In genomic region chr16:52494621-52495020, GRCh38 we compare ENCODE assay signal across 15 cellular contexts. TPM values are rescaled to one million over a fixed set of nuclear protein-coding genes. Genes with fewer than 3 reads are reported as not detected.
"Had no signal": no experiment of that assay in that cellular context is flagged by ENCODE, and none has a peak within 500 bp of the region (broad histone marks: within the 10 kb centered on the region; RNA-seq: fewer than 3 reads in every experiment).

No MANE protein-coding gene starts in this region.

- H3K4me3 ChIP-seq: ascending aorta, esophagus muscularis mucosa, lung, thoracic aorta had no signal

- DNase-seq: activated CD4-positive, alpha-beta T cell treated with anti-CD3 and anti-CD28 coated beads for 48 hours; activated CD8-positive, alpha-beta T cell treated with anti-CD3 and anti-CD28 coated beads, Interleukin-2, amount 10 ng/mL, durations not matched to agents 7 days and 5 days; activated naive CD4-positive, alpha-beta T cell treated with Interleukin-2 at 50 U/mL for 16 hours; activated naive CD8-positive, alpha-beta T cell treated with anti-CD3 and anti-CD28 coated beads, Interleukin-2, amount 50 U/mL, for 24 hours; immature natural killer cell; naive B cell; retina; stimulated activated CD4-positive, alpha-beta T cell treated with anti-CD3 and anti-CD28 coated beads, Interleukin-15, amount 100 ng/mL, for 24 hours; stimulated activated CD4-positive, alpha-beta T cell treated with anti-CD3 and anti-CD28 coated beads, Interleukin-4, amount 100 ng/mL, for 24 hours; stimulated activated naive CD8-positive, alpha-beta T cell treated with anti-CD3 and anti-CD28 coated beads, Interleukin-15, amount 100 ng/mL, for 72 hours had no signal

- H3K27me3 ChIP-seq: ascending aorta had no signal

- H3K9me3 ChIP-seq: ascending aorta, esophagus muscularis mucosa, thoracic aorta had no signal

- H3K36me3 ChIP-seq: ascending aorta, esophagus muscularis mucosa, thoracic aorta had no signal

- H3K27ac ChIP-seq: ascending aorta, esophagus muscularis mucosa, thoracic aorta had no signal

- H3K4me1 ChIP-seq: ascending aorta had no signal

- ATAC-seq: activated CD8-positive, alpha-beta T cell treated with anti-CD3 and anti-CD28 coated beads, Interleukin-2, amount 10 ng/mL, durations not matched to agents 7 days and 5 days; activated naive CD8-positive, alpha-beta T cell treated with anti-CD3 and anti-CD28 coated beads, Interleukin-2, amount 50 U/mL, for 24 hours; stimulated activated naive CD8-positive, alpha-beta T cell treated with anti-CD3 and anti-CD28 coated beads, Interleukin-15, amount 100 ng/mL, for 72 hours had no signal

RNA-seq across cellular contexts. Expression of gene TOX3, which starts 52.3 kb away (rescaled TPM):
- total RNA-seq: activated CD8-positive, alpha-beta T cell treated with anti-CD3 and anti-CD28 coated beads, Interleukin-2, amount 10 ng/mL, durations not matched to agents 7 days and 5 days; ascending aorta; fibroblast of villous mesenchyme; thoracic aorta had no signal
